Comparison of ENCODE assay signal across 27 cellular contexts in genomic region chr3:169196789-169197188, GRCh38.
"Had no signal": no experiment of that assay in that cellular context is flagged by ENCODE, and none has a peak within 500 bp of the region (broad histone marks: within the 10 kb centered on the region; RNA-seq: fewer than 3 reads in every experiment).

No MANE protein-coding gene starts in this region.

- FAIRE-seq: urothelium cell line had no signal

- H3K4me1 ChIP-seq: suprapubic skin, testis, thyroid gland, tibial artery, tibial nerve, upper lobe of left lung, upper lobe of right lung, uterus, vagina had no signal

- H3K27ac ChIP-seq: stomach, suprapubic skin, testis, thoracic aorta, thyroid gland, tibial artery, tibial nerve, transverse colon, upper lobe of left lung, upper lobe of right lung, uterus, vagina had no signal

- H3K4me3 ChIP-seq: stomach, suprapubic skin, testis, thoracic aorta, thyroid gland, tibial artery, tibial nerve, transverse colon, upper lobe of left lung, upper lobe of right lung, uterus, vagina had no signal

- DNase-seq: stimulated activated CD4-positive, alpha-beta T cell treated with anti-CD3 and anti-CD28 coated beads, Interleukin-2, amount 100 ng/mL, for 48 hours; stimulated activated CD4-positive, alpha-beta T cell treated with anti-CD3 and anti-CD28 coated beads, Interleukin-4, amount 100 ng/mL, for 1 hour; stimulated activated CD4-positive, alpha-beta T cell treated with anti-CD3 and anti-CD28 coated beads, Interleukin-4, amount 100 ng/mL, for 24 hours; stimulated activated CD4-positive, alpha-beta T cell treated with anti-CD3 and anti-CD28 coated beads, Interleukin-4, amount 100 ng/mL, for 4 hours; stimulated activated CD8-positive, alpha-beta memory T cell treated with anti-CD3 and anti-CD28 coated beads, Interleukin-4, amount 100 ng/mL, for 48 hours; stimulated activated naive B cell treated with anti-CD40 and anti-IgM and Interleukin-4, amounts not matched to agents 10 μg/mL and 1 μg/mL and 100 μg/mL, for 72 hours; stimulated activated naive CD4-positive, alpha-beta T cell; stimulated activated naive CD4-positive, alpha-beta T cell treated with Interleukin-2 at 50 U/mL for 16 hours; stimulated activated naive CD8-positive, alpha-beta T cell treated with anti-CD3 and anti-CD28 coated beads, Interleukin-15, amount 100 ng/mL, for 72 hours; stimulated activated naive CD8-positive, alpha-beta T cell treated with anti-CD3 and anti-CD28 coated beads, Interleukin-15, Interleukin-2, amounts not matched to agents 100 U/mL and 50 U/mL, for 24 hours; stomach; substantia nigra; testis; thyroid gland; tibial artery; transverse colon; trophoblast cell; upper lobe of left lung; upper lobe of right lung; uterus had no signal

- H3K36me3 ChIP-seq: stomach, suprapubic skin, thoracic aorta, thyroid gland, tibial artery, tibial nerve, transverse colon, upper lobe of left lung, upper lobe of right lung, uterus, vagina had no signal

- H3K9me3 ChIP-seq: stomach, suprapubic skin, testis, thoracic aorta, thyroid gland, tibial artery, tibial nerve, transverse colon, upper lobe of left lung, upper lobe of right lung, uterus, vagina had no signal

- H3K27me3 ChIP-seq: stomach, suprapubic skin, testis, thyroid gland, tibial artery, tibial nerve, transverse colon, upper lobe of left lung, upper lobe of right lung, uterus, vagina had no signal

- ATAC-seq: stimulated activated effector memory CD8-positive, alpha-beta T cell treated with anti-CD3 and anti-CD28 coated beads, Interleukin-12 subunit alpha, Interleukin-12 subunit beta, amount 100 ng/mL, for 72 hours; stimulated activated memory B cell treated with anti-CD40 and anti-IgM and Interleukin-4, amounts not matched to agents 10 μg/mL and 1 μg/mL and 100 μg/mL, for 72 hours; stimulated activated naive B cell treated with anti-CD40 and anti-IgM and Interleukin-4, amounts not matched to agents 10 μg/mL and 1 μg/mL and 100 μg/mL, for 72 hours; stimulated activated naive CD8-positive, alpha-beta T cell treated with anti-CD3 and anti-CD28 coated beads, Interleukin-15, amount 100 ng/mL, for 72 hours; stimulated activated naive CD8-positive, alpha-beta T cell treated with anti-CD3 and anti-CD28 coated beads, Interleukin-15, Interleukin-2, amounts not matched to agents 100 U/mL and 50 U/mL, for 24 hours; upper lobe of right lung had no signal
